ENCODE assay signal across 15 cellular contexts in genomic region chr18:48453330-48454063, GRCh38. TPM values are rescaled to one million over a fixed set of nuclear protein-coding genes. Genes with fewer than 3 reads are reported as not detected.
DNase-seq lines count a peak whose midpoint lies in the region; FAIRE-seq and TF ChIP-seq lines count a peak whose summit lies in the region.
"Had no signal": no experiment of that assay in that cellular context is flagged by ENCODE, and none has a peak within 500 bp of the region (broad histone marks: within the 10 kb centered on the region; RNA-seq: fewer than 3 reads in every experiment).

No MANE protein-coding gene starts in this region.

- TF ChIP-seq CTCF in kidney (IDR thresholded peaks at IDR 0.05; ENCODE audit: borderline replicate concordance, extremely low read depth, insufficient read depth) (no peak), prostate gland (IDR thresholded peaks at IDR 0.05) (no peak), uterus (IDR thresholded peaks at IDR 0.05) (no peak)

- intact Hi-C loops in kidney (cut with DNase I) (no loop called here), prostate gland (cut with DNase I) (no loop called here), uterus (cut with DNase I; ENCODE audit: low total_unique reads) (no loop called here)

- H3K4me3 ChIP-seq in GM23248 (no peak overlapping the region), kidney (ENCODE audit: low read length in 2 of 2) (no peak overlapping the region), prostate gland (no peak overlapping the region), uterus (no peak overlapping the region), SJCRH30 (no peak overlapping the region)
- H3K4me3 ChIP-seq: spleen had no signal

- H3K36me3 ChIP-seq in GM23248 (ENCODE audit: low read depth) (no peaks in the 10 kb centered on the region), kidney (ENCODE audit: control insufficient read depth in 1 of 2, insufficient read depth in 2 of 2, low read length in 2 of 2) (no peaks in the 10 kb centered on the region), prostate gland (no peaks in the 10 kb centered on the region), uterus (no peaks in the 10 kb centered on the region), SJCRH30 (no peaks in the 10 kb centered on the region)
- H3K36me3 ChIP-seq: spleen had no signal

- in situ Hi-C loops in GM23248 (cut with MboI): no loop called here

- no peaks in the 10 kb centered on the region for H3K9me3 ChIP-seq in GM23248 (ENCODE audit: low read depth)
- H3K9me3 ChIP-seq in kidney (ENCODE audit: control insufficient read depth in 1 of 2, low read length in 2 of 2): no peaks in the 10 kb centered on the region
- H3K9me3 ChIP-seq in prostate gland: no peaks in the 10 kb centered on the region
- no peaks in the 10 kb centered on the region for H3K9me3 ChIP-seq in uterus
- no peaks in the 10 kb centered on the region for H3K9me3 ChIP-seq in SJCRH30 (replicated peaks)
- H3K9me3 ChIP-seq: spleen had no signal

- H3K4me1 ChIP-seq in GM23248 (ENCODE audit: insufficient read depth) (peaks cover 20% of the 10 kb centered on the region), kidney (ENCODE audit: control insufficient read depth in 1 of 2, insufficient read depth in 1 of 2, low read depth in 1 of 2, low read length in 2 of 2) (peaks cover 35 to 36% of the 10 kb centered on the region in 2 donors), prostate gland (replicated peaks) (no peaks in the 10 kb centered on the region), uterus (no peaks in the 10 kb centered on the region), SJCRH30 (no peaks in the 10 kb centered on the region)

- no peak for FAIRE-seq in kidney (lab: Jason Lieb, UNC)

- TF ChIP-seq POLR2A in prostate gland (IDR thresholded peaks at IDR 0.05): no peak
- no peak for TF ChIP-seq POLR2A in uterus (IDR thresholded peaks at IDR 0.05)

- no peaks in the 10 kb centered on the region for H3K79me2 ChIP-seq in GM23248 (ENCODE audit: insufficient read depth)

- H3K9ac ChIP-seq in GM23248: no peak overlapping the region
- H3K9ac ChIP-seq in kidney (ENCODE audit: low read length in 2 of 2): peak overlapping the region in 1 of 2 donors; percentile 42

- H2AFZ ChIP-seq in GM23248: peak overlapping the region; percentile 15; the same call in 1 of the 2 replicates

- WGBS in GM23248 (ENCODE audit: low coverage in 1 of 2, low lambda C conversion rate in 2 of 2, missing lambda C conversion rate in 2 of 2), 2 experiments: 73 to 81% methylated on average over 9 of the region's 9 CpGs
- WGBS in prostate gland: 48% methylated on average over 9 of the region's 9 CpGs

- H3K4me2 ChIP-seq in GM23248 (ENCODE audit: unreplicated experiment): peak overlapping the region; percentile 12

- H3K27me3 ChIP-seq in GM23248 (replicated peaks; ENCODE audit: insufficient read depth) (peaks cover 23% of the 10 kb centered on the region), prostate gland (replicated peaks; ENCODE audit: insufficient read depth) (no peaks in the 10 kb centered on the region), uterus (no peaks in the 10 kb centered on the region), SJCRH30 (no peaks in the 10 kb centered on the region)

- H3K27ac ChIP-seq in GM23248: no peak overlapping the region
- H3K27ac ChIP-seq in kidney (ENCODE audit: low read depth in 2 of 2, low read length in 2 of 2): peak overlapping the region; percentile 89 to 92
- H3K27ac ChIP-seq in prostate gland: peak overlapping the region; percentile 30 to 60
- H3K27ac ChIP-seq in uterus: no peak overlapping the region
- no peak overlapping the region for H3K27ac ChIP-seq in SJCRH30

- 0 out of 2 replicates have a peak, but pooled peaks cover 10% of the 10 kb centered on the region for H3F3A ChIP-seq in GM23248 (ENCODE audit: insufficient read depth)

- DNase-seq in GM23248 (no peak), astrocyte of the hippocampus (ENCODE audit: low read depth, low spot score) (peak; percentile 44), kidney (no peak), prostate gland (ENCODE audit: low spot score) (peak; percentile 17), uterus (no peak), occipital lobe (lab: John Stamatoyannopoulos, UW) (no peak), NCI-H510A (lab: John Stamatoyannopoulos, UW) (no peak), SJCRH30 (no peak)
- DNase-seq: activated CD4-positive, alpha-beta T cell treated with anti-CD3 and anti-CD28 coated beads, Interleukin-2, amount 50 U/mL, for 4 hours; activated naive CD8-positive, alpha-beta T cell treated with anti-CD3 and anti-CD28 coated beads, Interleukin-2, amount 10 ng/mL, durations not matched to agents 7 days and 5 days; activated T-cell treated with anti-CD3 and anti-CD28 coated beads, Interleukin-2, amount 50 U/mL, for 72 hours; DMS79; NCI-H187 treated with DMSO at 0.1 percent for 48 hours; NCI-H526; spleen had no signal

- H3K9me2 ChIP-seq in GM23248 (ENCODE audit: insufficient read depth): no peaks in the 10 kb centered on the region

- H4K20me1 ChIP-seq in GM23248 (ENCODE audit: insufficient read depth): no peaks in the 10 kb centered on the region

RNA-seq across cellular contexts. Expression of gene ZBTB7C, which starts 44.3 kb away (rescaled TPM):
- total RNA-seq in GM23248 (2014; rRNA removed; shearing (Covaris generic)): not detected in 2 replicates
- polyA plus RNA-seq in GM23248 (2016; fragmentation: Nextera tagmentation; extraction: Ambion mirVana): not detected in 2 replicates
- 13.8 TPM for total RNA-seq in kidney
- polyA plus RNA-seq in kidney (ENCODE audit: insufficient read depth, low read depth, low replicate concordance): 1.8 TPM
- total RNA-seq in prostate gland: 10 to 100 TPM; 14.7 to 48.9 TPM
- 10 to 100 TPM in 2 of 4 donors, 1 to 10 TPM in 2; 1.0 to 11.2 (median 7.9) TPM for total RNA-seq in uterus
- 0.78 TPM for total RNA-seq in occipital lobe
- total RNA-seq in SJCRH30 (2014; rRNA removed; shearing (Covaris generic)): 0.03 TPM in 1 of 2 replicates, not detected in the other
- total RNA-seq: activated naive CD8-positive, alpha-beta T cell treated with anti-CD3 and anti-CD28 coated beads, Interleukin-2, amount 10 ng/mL, durations not matched to agents 7 days and 5 days had no signal

Comparison
In these comparisons a context has a peak if more than half of its experiments do, and no peak if none do; other contexts are left out.
1. DNase-seq: peak in astrocyte of the hippocampus (single experiment) and prostate gland (single experiment); none in GM23248 (single experiment), kidney (single experiment), uterus (0 of 2), occipital lobe (single experiment), NCI-H510A (single experiment) and SJCRH30 (0 of 2).
2. H3K27ac ChIP-seq: peak in kidney (2 of 2) and prostate gland (2 of 2); none in GM23248 (single experiment), uterus (0 of 2) and SJCRH30 (single experiment).